Comparison of ENCODE assay signal across 20 cellular contexts in the genomic region with DNA sequence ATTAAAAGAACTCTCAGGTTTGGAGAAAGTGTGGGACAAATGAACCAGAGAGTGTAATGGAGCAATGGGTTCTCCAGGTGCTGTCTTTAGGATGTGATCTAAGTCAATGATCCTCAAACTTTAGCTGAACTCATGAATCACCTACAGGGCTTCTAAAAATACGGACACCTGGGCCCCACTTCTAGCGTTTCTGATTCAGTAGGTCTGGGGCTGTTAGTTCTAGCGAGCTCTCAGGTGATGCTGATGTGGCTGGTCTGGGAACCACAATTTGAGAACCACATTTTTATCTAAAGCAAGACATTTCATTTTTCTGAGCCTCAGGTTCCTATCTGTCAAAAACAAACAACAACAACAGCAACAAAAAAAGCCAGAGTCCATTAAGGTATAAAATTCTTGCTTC. TPM values are rescaled to one million over a fixed set of nuclear protein-coding genes. Genes with fewer than 3 reads are reported as not detected.
A peak's percentile ranks its signal among the peaks of the same experiment; 100 is the strongest.
DNase-seq lines count a peak whose midpoint lies in the region; TF ChIP-seq lines count a peak whose summit lies in the region.
"Had no signal": no experiment of that assay in that cellular context is flagged by ENCODE, and none has a peak within 500 bp of the region (broad histone marks: within the 10 kb centered on the region; RNA-seq: fewer than 3 reads in every experiment).

No MANE protein-coding gene starts in this region.

- H3K36me3 Mint-ChIP-seq in activated naive CD8-positive, alpha-beta T cell treated with anti-CD3 and anti-CD28 coated beads for 36 hours: no peaks in the 10 kb centered on the region
- H3K36me3 Mint-ChIP-seq: CD4-positive, CD25-positive, alpha-beta regulatory T cell had no signal

- H3K27me3 ChIP-seq in esophagus muscularis mucosa: no peaks in the 10 kb centered on the region

- no peaks in the 10 kb centered on the region for H3K4me1 Mint-ChIP-seq in activated naive CD8-positive, alpha-beta T cell treated with anti-CD3 and anti-CD28 coated beads for 36 hours
- H3K4me1 Mint-ChIP-seq: CD4-positive, CD25-positive, alpha-beta regulatory T cell had no signal

- intact Hi-C loops in esophagus muscularis mucosa (cut with DNase I): no loop called here

- H3K27ac Mint-ChIP-seq in activated naive CD8-positive, alpha-beta T cell treated with anti-CD3 and anti-CD28 coated beads for 36 hours: no peak overlapping the region
- H3K27ac Mint-ChIP-seq: CD4-positive, CD25-positive, alpha-beta regulatory T cell had no signal

- WGBS in esophagus muscularis mucosa: 98% methylated on average over 3 of the region's 3 CpGs

- DNase-seq in DMS53 (lab: John Stamatoyannopoulos, UW): peak; percentile 29
- no peak for DNase-seq in DMS53 treated with DMSO at 0.1 percent for 48 hours (lab: John Stamatoyannopoulos, UW; ENCODE audit: unreplicated experiment)
- peak; percentile 47 for DNase-seq in NCI-H510A treated with DMSO at 0.1 percent for 48 hours (lab: John Stamatoyannopoulos, UW)
- no peak for DNase-seq in NCI-H510A (lab: John Stamatoyannopoulos, UW)
- DNase-seq in NCI-H345 (lab: John Stamatoyannopoulos, UW): peak; percentile 24
- DNase-seq in esophagus muscularis mucosa (ENCODE audit: extremely low spot score): peak; percentile 29
- no peak for DNase-seq in ACHN
- DNase-seq in activated naive CD8-positive, alpha-beta T cell treated with anti-CD3 and anti-CD28 coated beads for 36 hours: no peak
- DNase-seq: 8988T; CD4-positive, CD25-positive, alpha-beta regulatory T cell; GM23248; H7; IMR-90; KG1; NCI-H187 treated with DMSO at 0.1 percent for 48 hours; NCI-H2107; NCI-H524; NK-92 treated with Interleukin-12 subunit alpha and Interleukin-12 subunit beta, amount 100 ng/mL, for 24 hours; PC-3; T-helper 2 cell had no signal

- H3K27me3 Mint-ChIP-seq in activated naive CD8-positive, alpha-beta T cell treated with anti-CD3 and anti-CD28 coated beads for 36 hours: peaks cover 13% of the 10 kb centered on the region

- H3K4me3 Mint-ChIP-seq in activated naive CD8-positive, alpha-beta T cell treated with anti-CD3 and anti-CD28 coated beads for 36 hours: no peak overlapping the region
- H3K4me3 Mint-ChIP-seq: CD4-positive, CD25-positive, alpha-beta regulatory T cell had no signal

- H3K9me3 Mint-ChIP-seq in activated naive CD8-positive, alpha-beta T cell treated with anti-CD3 and anti-CD28 coated beads for 36 hours: no peaks in the 10 kb centered on the region
- H3K9me3 Mint-ChIP-seq: CD4-positive, CD25-positive, alpha-beta regulatory T cell had no signal

- peaks cover 0 to 26% (median 21%) of the 10 kb centered on the region in 4 donors for H3K4me1 ChIP-seq in esophagus muscularis mucosa

- H3K4me3 ChIP-seq in esophagus muscularis mucosa: no peak overlapping the region
- H3K4me3 ChIP-seq: GM23248 had no signal

- no peak overlapping the region for H3K27ac ChIP-seq in esophagus muscularis mucosa (replicated peaks in 1 of 4)
- H3K27ac ChIP-seq: GM23248 had no signal

- peaks cover 0 to 2% (median 0%) of the 10 kb centered on the region in 4 donors for H3K36me3 ChIP-seq in esophagus muscularis mucosa

- no peak for TF ChIP-seq CTCF in esophagus muscularis mucosa (IDR thresholded peaks at IDR 0.05)

- no peak for TF ChIP-seq POLR2A in esophagus muscularis mucosa (IDR thresholded peaks at IDR 0.05; ENCODE audit: low read depth)

- no peak for TF ChIP-seq EP300 in esophagus muscularis mucosa (IDR thresholded peaks at IDR 0.05)

- in situ Hi-C loops in ACHN (cut with HindIII; ENCODE audit: low pct_ligation_motif_present, low pct_unique_long_range_greater_than_20kb, low sequenced_read_pairs): no loop called here

- H3K9me3 ChIP-seq in esophagus muscularis mucosa: no peaks in the 10 kb centered on the region

RNA-seq across cellular contexts. Expression of gene PCA3, which starts 35.1 kb away (rescaled TPM):
- 1 to 10 TPM in 1 of 4 donors, under 1 TPM in 2, not detected in 1; under 0.01 to 1.0 (median 0.65) TPM for total RNA-seq in esophagus muscularis mucosa
- not detected for total RNA-seq in activated naive CD8-positive, alpha-beta T cell treated with anti-CD3 and anti-CD28 coated beads for 36 hours
- total RNA-seq: CD4-positive, CD25-positive, alpha-beta regulatory T cell; GM23248; H7; IMR-90; PC-3 had no signal

Comparison
In these comparisons a context has a peak if more than half of its experiments do, and no peak if none do; other contexts are left out.
1. DNase-seq: peak in DMS53 (single experiment), NCI-H510A treated with DMSO at 0.1 percent for 48 hours (single experiment), NCI-H345 (single experiment) and esophagus muscularis mucosa (single experiment); none in DMS53 treated with DMSO at 0.1 percent for 48 hours (single experiment), NCI-H510A (single experiment), ACHN (single experiment) and activated naive CD8-positive, alpha-beta T cell treated with anti-CD3 and anti-CD28 coated beads for 36 hours (single experiment).